18 cellular contexts compared by ENCODE assay signal in the genomic region with DNA sequence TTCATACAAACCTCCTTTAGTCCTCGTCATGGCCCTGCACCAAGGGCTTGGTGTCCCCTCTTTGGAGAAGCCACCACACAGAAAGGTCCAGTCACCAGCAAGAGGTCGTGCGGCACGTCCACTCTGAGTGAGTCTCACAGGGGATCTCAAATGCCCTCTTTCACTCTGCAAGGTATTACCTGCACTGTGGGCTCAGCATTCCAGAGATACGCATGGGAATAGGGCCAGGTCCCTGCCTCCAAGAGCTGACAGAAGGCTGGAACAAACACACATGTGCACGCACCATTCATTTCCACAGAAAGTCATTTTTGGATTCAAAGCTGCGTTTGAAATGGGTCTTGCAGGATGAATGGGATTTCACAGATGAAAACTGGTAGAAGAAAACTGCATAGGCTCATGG. TPM values are rescaled to one million over a fixed set of nuclear protein-coding genes. Genes with fewer than 3 reads are reported as not detected.
DNase-seq lines count a peak whose midpoint lies in the region; ATAC-seq and TF ChIP-seq lines count a peak whose summit lies in the region.
"Had no signal": no experiment of that assay in that cellular context is flagged by ENCODE, and none has a peak within 500 bp of the region (broad histone marks: within the 10 kb centered on the region; RNA-seq: fewer than 3 reads in every experiment).

No MANE protein-coding gene starts in this region.

- H3K4me1 ChIP-seq in upper lobe of right lung, result no peaks in the 10 kb centered on the region

- TF ChIP-seq CTCF in neural crest cell (conservative IDR thresholded peaks at IDR 0.05), result no peak
- no peak for TF ChIP-seq CTCF in upper lobe of right lung (IDR thresholded peaks at IDR 0.05)
- no peak for TF ChIP-seq CTCF in WERI-Rb-1 (IDR thresholded peaks at IDR 0.05; ENCODE audit: low read depth, low read length)

- no peaks in the 10 kb centered on the region for H3K9me3 Mint-ChIP-seq in neural crest cell

- H3K27ac ChIP-seq in caudate nucleus (ENCODE audit: low read depth, low read length) (peak overlapping the region; percentile 96), upper lobe of right lung (no peak overlapping the region), WERI-Rb-1 (no peak overlapping the region)
- H3K27ac ChIP-seq: KMS-11 had no signal

- H3K4me3 Mint-ChIP-seq in neural crest cell, result no peak overlapping the region
- H3K4me3 Mint-ChIP-seq: B cell had no signal

- H3K4me1 Mint-ChIP-seq in neural crest cell, result peaks cover 46% of the 10 kb centered on the region
- H3K4me1 Mint-ChIP-seq: B cell had no signal

- intact Hi-C loops in Right ventricle myocardium superior (cut with DNase I), result loop anchor here (5.0 kb wide), 1 partner anchor 55 kb away; no protein-coding TSS in a partner anchor
- intact Hi-C loops in Right ventricle myocardium inferior (cut with DNase I), result loop anchor here (5.0 to 10.0 kb wide), 2 partner anchors 45 to 52 kb away; no protein-coding TSS in a partner anchor
- intact Hi-C loops in upper lobe of right lung (cut with DNase I), result no loop called here

- no peaks in the 10 kb centered on the region for H3K27me3 Mint-ChIP-seq in neural crest cell (ENCODE audit: low read depth)

- H3K36me3 Mint-ChIP-seq in neural crest cell (ENCODE audit: low read depth), result no peaks in the 10 kb centered on the region

- peak overlapping the region; percentile 10 for H3K27ac Mint-ChIP-seq in neural crest cell (ENCODE audit: unreplicated experiment)
- H3K27ac Mint-ChIP-seq: B cell had no signal

- H3K36me3 ChIP-seq in upper lobe of right lung (no peaks in the 10 kb centered on the region), WERI-Rb-1 (no peaks in the 10 kb centered on the region)
- H3K36me3 ChIP-seq: HAP-1 had no signal

- H3K9me3 ChIP-seq in upper lobe of right lung, result no peaks in the 10 kb centered on the region
- H3K9me3 ChIP-seq in WERI-Rb-1 (ENCODE audit: severe bottlenecking), result no peaks in the 10 kb centered on the region
- H3K9me3 ChIP-seq: HAP-1 had no signal

- no peaks in the 10 kb centered on the region for H3K27me3 ChIP-seq in upper lobe of right lung
- no peaks in the 10 kb centered on the region for H3K27me3 ChIP-seq in WERI-Rb-1 (ENCODE audit: insufficient read depth, low read depth, severe bottlenecking)

- peak; percentile 13 for ATAC-seq in Right ventricle myocardium superior (ENCODE audit: poor library complexity)
- no peak for ATAC-seq in Right ventricle myocardium inferior
- ATAC-seq in upper lobe of right lung, result peak; percentile 52
- ATAC-seq in HG02759 (IDR thresholded peaks at IDR 0.05; ENCODE audit: unreplicated experiment), result no peak

- no peak overlapping the region for H3K4me3 ChIP-seq in upper lobe of right lung
- H3K4me3 ChIP-seq in WERI-Rb-1 (ENCODE audit: low read depth, low read length), result no peak overlapping the region
- H3K4me3 ChIP-seq: HAP-1 had no signal

- DNase-seq in Right ventricle myocardium superior (no peak), Right ventricle myocardium inferior (ENCODE audit: missing footprints) (no peak), caudate nucleus (lab: John Stamatoyannopoulos, UW) (no peak), neural crest cell (ENCODE audit: low read depth, low spot score) (no peak), upper lobe of right lung (no peak), DMS153 (lab: John Stamatoyannopoulos, UW) (no peak), WERI-Rb-1 (no peak)
- DNase-seq: 8988T, GDM1, MV-4-11, NCI-H1417, NCI-H187 treated with DMSO at 0.1 percent for 48 hours, NCI-H2227 treated with DMSO at 0.1 percent for 48 hours, NCI-H524 treated with DMSO at 0.1 percent for 48 hours had no signal

RNA-seq across cellular contexts. Expression of a gene that starts 50.4 kb away (rescaled TPM):
- total RNA-seq in Right ventricle myocardium superior (104 TPM), Right ventricle myocardium inferior (111 TPM), neural crest cell (90.6 and 97.8 TPM in 2 replicates), upper lobe of right lung (147 TPM)

Comparison
In these comparisons a context has a peak if more than half of its experiments do, and no peak if none do; other contexts are left out.
1. ATAC-seq: peak in Right ventricle myocardium superior (single experiment) and upper lobe of right lung (single experiment); none in Right ventricle myocardium inferior (single experiment) and HG02759 (single experiment).